In genomic region chr6:49054311-49054710, GRCh38 we compare ENCODE assay signal across 16 cellular contexts.
DNase-seq lines count a peak whose midpoint lies in the region; TF ChIP-seq lines count a peak whose summit lies in the region.
"Had no signal": no experiment of that assay in that cellular context is flagged by ENCODE, and none has a peak within 500 bp of the region (broad histone marks: within the 10 kb centered on the region; RNA-seq: fewer than 3 reads in every experiment).

No MANE protein-coding gene starts in this region.

- no peaks in the 10 kb centered on the region for H3K27me3 ChIP-seq in PC-9 (ENCODE audit: insufficient read depth, low read depth)

- H3K4me1 ChIP-seq in PC-9 (replicated peaks; ENCODE audit: insufficient read depth): no peaks in the 10 kb centered on the region

- TF ChIP-seq CTCF in PC-9 (conservative IDR thresholded peaks at IDR 0.05) (no peak), epithelial cell of esophagus (IDR thresholded peaks at IDR 0.05; ENCODE audit: insufficient read depth, low read depth, low read length, missing control alignments) (no peak)

- BruUV-seq in PC-9 (replicated peaks; lab: Mats Ljungman, UMichigan): no TSS peak

- CTCF ChIA-PET in PC-9 (lab: Charles Lee): no interaction called here

- H3K79me2 ChIP-seq in PC-9 (ENCODE audit: low read depth): no peaks in the 10 kb centered on the region

- no peaks in the 10 kb centered on the region for H3K36me3 ChIP-seq in PC-9 (ENCODE audit: low read depth)

- POLR2A ChIA-PET in PC-9 (lab: Charles Lee; ENCODE audit: unreplicated experiment): no interaction called here

- no peak overlapping the region for H3K4me2 ChIP-seq in PC-9
- H3K4me2 ChIP-seq: GM23338 had no signal

- no peaks in the 10 kb centered on the region for H3K9me2 ChIP-seq in PC-9 (ENCODE audit: insufficient read depth)

- intact Hi-C loops in PC-9 (cut with micrococcal nuclease; ENCODE audit: unreplicated experiment): no loop called here

- H3F3A ChIP-seq in PC-9 (ENCODE audit: insufficient read depth, low read depth): no peaks in the 10 kb centered on the region

- H4K20me1 ChIP-seq in PC-9 (ENCODE audit: insufficient read depth): no peaks in the 10 kb centered on the region

- no peaks in the 10 kb centered on the region for H3K9me3 ChIP-seq in PC-9 (ENCODE audit: insufficient read depth, low read depth)

- DNase-seq in HPDE6-E6E7 (ENCODE audit: extremely low spot score) (peak; percentile 5), PC-9 (no peak), epithelial cell of esophagus (ENCODE audit: low read depth) (peak; percentile 73), kidney tubule cell (ENCODE audit: low spot score) (peak; percentile 17), NCI-H2081 (lab: John Stamatoyannopoulos, UW) (no peak), CD1c-positive myeloid dendritic cell (ENCODE audit: extremely low spot score) (no peak)
- DNase-seq in stimulated activated naive CD4-positive, alpha-beta T cell treated with Interleukin-2 at 50 U/mL for 16 hours (lab: John Stamatoyannopoulos, UW): no peak
- DNase-seq: ACHN; CD4-positive, alpha-beta memory T cell; DMS153; DMS79; GF-D8; H7; HFFc6 had no signal

- peak overlapping the region; percentile 60; the same call in 1 of the 2 replicates for H2AFZ ChIP-seq in PC-9
- H2AFZ ChIP-seq: GM23338 had no signal

- no peak overlapping the region for H3K4me3 ChIP-seq in PC-9
- no peak overlapping the region for H3K4me3 ChIP-seq in epithelial cell of esophagus (ENCODE audit: low read length)
- H3K4me3 ChIP-seq: GM23338 had no signal

- no peak overlapping the region for H3K27ac ChIP-seq in PC-9
- H3K27ac ChIP-seq: C4-2B had no signal

Comparison
In these comparisons a context has a peak if more than half of its experiments do, and no peak if none do; other contexts are left out.
1. DNase-seq: peak in HPDE6-E6E7 (single experiment), epithelial cell of esophagus (single experiment) and kidney tubule cell (single experiment); none in PC-9 (0 of 2), NCI-H2081 (0 of 2), CD1c-positive myeloid dendritic cell (single experiment) and stimulated activated naive CD4-positive, alpha-beta T cell treated with Interleukin-2 at 50 U/mL for 16 hours (single experiment).